Comparison of ENCODE assay signal across 8 cellular contexts in genomic region chr1:111448918-111449702, GRCh38. TPM values are rescaled to one million over a fixed set of nuclear protein-coding genes. Genes with fewer than 3 reads are reported as not detected.
DNase-seq lines count a peak whose midpoint lies in the region; ATAC-seq, FAIRE-seq and TF ChIP-seq lines count a peak whose summit lies in the region.

A gene with protein sequence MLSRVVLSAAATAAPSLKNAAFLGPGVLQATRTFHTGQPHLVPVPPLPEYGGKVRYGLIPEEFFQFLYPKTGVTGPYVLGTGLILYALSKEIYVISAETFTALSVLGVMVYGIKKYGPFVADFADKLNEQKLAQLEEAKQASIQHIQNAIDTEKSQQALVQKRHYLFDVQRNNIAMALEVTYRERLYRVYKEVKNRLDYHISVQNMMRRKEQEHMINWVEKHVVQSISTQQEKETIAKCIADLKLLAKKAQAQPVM (plus strand): TSS chr1:111449464. CDS start chr1:111449542, 78 bp downstream.
TSS of gene WDR77 (minus strand) at chr1:111449256. CDS start at chr1:111449169, 87 bp downstream.

- H3K27ac ChIP-seq in iPS-20b (ENCODE audit: low read length) (peak within 1 kb of the TSS; percentile 9), skin epidermis (peak within 1 kb of the TSS; percentile 32 to 97 (median 91))

- DNase-seq in AG04449 (ENCODE audit: low read depth, low spot score) = peak; percentile 94
- DNase-seq in NCI-H2227 treated with DMSO at 0.1 percent for 48 hours (lab: John Stamatoyannopoulos, UW) = peak; percentile 97
- DNase-seq in bronchial epithelial cell (ENCODE audit: low read depth) = peak; percentile 99

- peak within 1 kb of the TSS; percentile 91 for H3K9ac ChIP-seq in iPS-20b (ENCODE audit: low read depth, low read length)

- H3K9me3 ChIP-seq in iPS-20b (ENCODE audit: insufficient read depth, low read depth, low read length) = no peaks in the 10 kb centered on the region

- H3K36me3 ChIP-seq in bronchial epithelial cell (ENCODE audit: control insufficient read depth, insufficient read depth, low read length) (peaks cover 8% of the 10 kb centered on the region), iPS-20b (ENCODE audit: insufficient read depth, low read depth, low read length) (peaks cover 61% of the 10 kb centered on the region)

- FAIRE-seq in bronchial epithelial cell (lab: Jason Lieb, UNC) = no peak

- CTCF ChIA-PET in AG04449 (lab: Yijun Ruan, JAX) = interaction anchor here (0.8 to 1.4 kb wide), 3 partner anchors 9 to 217 kb away, joined by 3 read pairs; no protein-coding TSS in a partner anchor

- H3K27me3 ChIP-seq in bronchial epithelial cell (ENCODE audit: control insufficient read depth, insufficient read depth, low read length) (no peaks in the 10 kb centered on the region), iPS-20b (ENCODE audit: insufficient read depth, low read length) (no peaks in the 10 kb centered on the region)

- H3K4me1 ChIP-seq in iPS-20b (ENCODE audit: insufficient read depth, low read length) = peaks cover 8% of the 10 kb centered on the region

- peak within 1 kb of the TSS; percentile 95 for H3K4me3 ChIP-seq in AG04449 (ENCODE audit: low read depth, low read length)
- peak within 1 kb of the TSS; percentile 99 for H3K4me3 ChIP-seq in WI38 (ENCODE audit: low read depth, low read length)
- peak within 1 kb of the TSS; percentile 93 for H3K4me3 ChIP-seq in bronchial epithelial cell (ENCODE audit: low read depth, low read length)
- H3K4me3 ChIP-seq in iPS-20b (ENCODE audit: low read length) = peak within 1 kb of the TSS; percentile 87
- H3K4me3 ChIP-seq in skin epidermis = peak within 1 kb of the TSS; percentile 65 to 97 (median 92)

- POLR2A ChIA-PET in AG04449 (lab: Yijun Ruan, JAX) = interaction anchor here (0.7 to 1.3 kb wide), 2 partner anchors 11 to 59 kb away, joined by 3 to 4 read pairs; no protein-coding TSS in a partner anchor

- ATAC-seq in GM18907 (IDR thresholded peaks at IDR 0.05; ENCODE audit: unreplicated experiment) (peak; percentile 96), HG03159 (IDR thresholded peaks at IDR 0.05; ENCODE audit: unreplicated experiment) (peak; percentile 94)

- TF ChIP-seq CTCF in AG04449 (IDR thresholded peaks at IDR 0.05; ENCODE audit: insufficient read depth, low read length, missing control alignments) = no peak
- TF ChIP-seq CTCF in WI38 (IDR thresholded peaks at IDR 0.05; ENCODE audit: low read depth, low read length) = no peak
- no peak for TF ChIP-seq CTCF in bronchial epithelial cell (IDR thresholded peaks at IDR 0.05; ENCODE audit: insufficient read depth, low read length, severe bottlenecking)

RNA-seq across cellular contexts. Expression of the first gene that starts in this region (rescaled TPM):
- 234 and 259 TPM in 2 replicates for total RNA-seq in bronchial epithelial cell

RNA-seq across cellular contexts. Expression of gene WDR77, which starts in this region (rescaled TPM):
- 31.7 and 57.4 TPM in 2 replicates for total RNA-seq in bronchial epithelial cell

Comparison
In these comparisons a context has a peak if more than half of its experiments do, and no peak if none do; other contexts are left out.
1. Peak in every context shown above with its lines: DNase-seq, ATAC-seq, H3K4me3 ChIP-seq and H3K27ac ChIP-seq.